In the genomic region with DNA sequence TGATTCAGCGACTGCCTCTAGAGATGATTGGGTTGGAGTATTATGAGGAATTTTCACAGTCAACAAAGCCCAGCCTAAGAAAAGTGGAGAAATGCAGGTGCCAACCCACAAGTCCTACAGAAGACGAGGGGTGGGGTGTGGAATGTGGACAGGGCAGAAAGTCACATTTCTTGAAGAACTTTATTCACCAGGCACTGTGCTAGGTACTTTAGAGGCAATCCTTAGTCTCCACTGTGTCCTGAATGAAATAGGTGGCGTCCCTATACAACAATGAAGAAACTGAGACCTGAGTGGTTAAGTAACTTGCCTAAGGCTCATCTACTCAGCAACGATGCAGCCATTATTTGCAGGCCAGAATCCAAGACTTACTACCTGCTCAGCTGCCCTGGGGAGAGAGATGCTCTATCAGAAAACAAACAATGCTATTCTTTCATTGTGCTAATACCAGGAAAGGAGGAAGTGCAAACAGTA, we compare ENCODE assay signal across 1 cellular context.
TF ChIP-seq lines count a peak whose summit lies in the region.

No MANE protein-coding gene starts in this region.

TF ChIP-seq in Ishikawa, 13 proteins besides CTCF, POLR2A, EP300 and RAD21 (continued from another document):
- no peak; the same call in 1 of the 2 replicates for TF ChIP-seq FOXM1 (IDR thresholded peaks at IDR 0.05; ENCODE audit: borderline replicate concordance, low read depth)
TF ChIP-seq in Ishikawa: peak in this region for 4.
